7 cellular contexts compared by ENCODE assay signal in genomic region chr4:183905081-183905592, GRCh38. TPM values are rescaled to one million over a fixed set of nuclear protein-coding genes. Genes with fewer than 3 reads are reported as not detected.
DNase-seq lines count a peak whose midpoint lies in the region; ATAC-seq and TF ChIP-seq lines count a peak whose summit lies in the region.

Gene STOX2, plus strand, starts transcription at chr4:183905307. Its CDS starts 1,484 bp downstream, at chr4:183906791.

- DNase-seq in H7 (peak; percentile 84), NCI-H460 (ENCODE audit: extremely low read depth, low read depth) (peak; percentile 42), astrocyte of the hippocampus (ENCODE audit: low read depth, low spot score) (peak; percentile 78), iPS DF 6.9 (ENCODE audit: low read depth, low spot score) (peak; percentile 50), prostate gland (ENCODE audit: low spot score) (peak; percentile 73), amniotic stem cell (lab: John Stamatoyannopoulos, UW) (no peak)

- H3K27me3 ChIP-seq in H7 (ENCODE audit: control insufficient read depth, insufficient read depth, low read length), result peaks cover 15% of the 10 kb centered on the region; the same call in 1 of the 2 replicates
- peaks cover 6% of the 10 kb centered on the region; the same call in 1 of the 2 replicates for H3K27me3 ChIP-seq in iPS DF 6.9 (ENCODE audit: control insufficient read depth, insufficient read depth, low read length)
- H3K27me3 ChIP-seq in prostate gland (replicated peaks; ENCODE audit: insufficient read depth), result no peaks in the 10 kb centered on the region

- no CpG with 5 or more reads among the region's 45 CpGs for WGBS in iPS DF 6.9 (ENCODE audit: insufficient coverage, insufficient read length)
- WGBS in prostate gland, result under 1% methylated on average over 42 of the region's 45 CpGs

- H3K9me3 ChIP-seq in iPS DF 6.9 (ENCODE audit: control insufficient read depth, insufficient read depth, low read length) (no peaks in the 10 kb centered on the region), prostate gland (no peaks in the 10 kb centered on the region)

- no peak for TF ChIP-seq CTCF in prostate gland (IDR thresholded peaks at IDR 0.05)

- intact Hi-C loops in prostate gland (cut with DNase I), result loop anchor here (5.0 to 10.0 kb wide), 3 partner anchors 82 to 260 kb away; no protein-coding TSS in a partner anchor

- peak within 1 kb of the TSS; percentile 90 for H3K4me3 ChIP-seq in H7 (ENCODE audit: insufficient read depth, low read depth, low read length)
- peak within 1 kb of the TSS; percentile 54 for H3K4me3 ChIP-seq in iPS DF 6.9 (ENCODE audit: low read length)
- peak within 1 kb of the TSS; percentile 41 to 49 for H3K4me3 ChIP-seq in prostate gland

- H3K27ac ChIP-seq in iPS DF 6.9 (ENCODE audit: low read length), result no peak within 1 kb of the TSS
- peak within 1 kb of the TSS; percentile 46 to 63 for H3K27ac ChIP-seq in prostate gland

- H3K36me3 ChIP-seq in H7 (replicated peaks; ENCODE audit: control insufficient read depth, insufficient read depth, low read length) (no peaks in the 10 kb centered on the region), iPS DF 6.9 (ENCODE audit: control insufficient read depth, insufficient read depth, low read length) (no peaks in the 10 kb centered on the region), prostate gland (no peaks in the 10 kb centered on the region)

- peaks cover 2% of the 10 kb centered on the region; the same call in 1 of the 2 replicates for H3K4me1 ChIP-seq in iPS DF 6.9 (ENCODE audit: control insufficient read depth, insufficient read depth, low read length)
- no peaks in the 10 kb centered on the region for H3K4me1 ChIP-seq in prostate gland (replicated peaks)

- no peak for ATAC-seq in GM18519 (IDR thresholded peaks at IDR 0.05; ENCODE audit: low FRiP score, unreplicated experiment)

- peak; percentile 42 for TF ChIP-seq POLR2A in prostate gland (IDR thresholded peaks at IDR 0.05)

RNA-seq across cellular contexts. Expression of gene STOX2, which starts in this region (rescaled TPM):
- total RNA-seq in H7 (2014; rRNA removed; shearing (Covaris generic)), result 28.9 and 34.5 TPM in 2 replicates
- total RNA-seq in NCI-H460 (2014; rRNA removed; shearing (Covaris generic)), result 2.2 and 4.4 TPM in 2 replicates
- polyA plus RNA-seq in NCI-H460 (2014; cell fraction: nucleus; rRNA removed), result 1.2 and 1.3 TPM in 2 replicates
- total RNA-seq in prostate gland, result 10 to 100 TPM; 12.9 to 14.9 TPM
